1 cellular context compared by ENCODE assay signal in the genomic region with DNA sequence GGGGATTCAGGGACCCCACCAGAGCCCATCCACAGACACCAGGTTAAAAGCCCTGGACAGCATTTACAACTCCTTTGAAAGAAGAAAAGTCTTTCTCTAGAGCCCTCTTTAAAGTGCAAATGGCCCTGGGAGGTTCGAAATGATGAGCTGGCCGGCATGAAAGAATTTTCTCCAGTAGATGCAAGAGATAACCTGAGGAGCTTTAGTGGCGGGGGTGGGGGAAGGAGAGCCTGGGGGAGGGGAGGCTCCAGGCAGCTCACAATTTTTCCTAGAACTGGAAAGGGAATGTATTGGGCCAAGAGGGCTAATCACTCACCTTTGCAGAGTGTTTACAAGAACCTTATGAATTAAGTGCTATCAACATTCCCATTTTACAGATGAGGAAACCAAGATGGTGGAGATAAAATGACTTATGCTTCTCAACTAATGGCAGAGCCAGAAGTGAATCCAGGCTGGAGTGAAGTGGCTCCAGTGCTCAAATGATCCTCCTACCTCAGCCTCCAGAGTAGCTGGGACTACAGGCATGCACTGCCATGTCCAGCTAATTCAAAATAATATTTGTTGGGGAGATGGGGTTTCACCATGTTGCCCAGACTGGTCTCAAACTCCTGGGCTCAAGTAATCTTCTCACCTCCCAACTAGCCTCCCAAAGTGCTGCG.
TF ChIP-seq lines count a peak whose summit lies in the region.

No MANE protein-coding gene starts in this region.

TF ChIP-seq in HepG2, 621 proteins besides CTCF, POLR2A, EP300 and RAD21:
- no peak for TF ChIP-seq ZNF605 (CRISPR knock-in tag; IDR thresholded peaks at IDR 0.05)
- TF ChIP-seq KDM1A (CRISPR knock-in tag; IDR thresholded peaks at IDR 0.05): peak; percentile 53; the same call in 1 of the 2 replicates
- TF ChIP-seq, protein P1, sequence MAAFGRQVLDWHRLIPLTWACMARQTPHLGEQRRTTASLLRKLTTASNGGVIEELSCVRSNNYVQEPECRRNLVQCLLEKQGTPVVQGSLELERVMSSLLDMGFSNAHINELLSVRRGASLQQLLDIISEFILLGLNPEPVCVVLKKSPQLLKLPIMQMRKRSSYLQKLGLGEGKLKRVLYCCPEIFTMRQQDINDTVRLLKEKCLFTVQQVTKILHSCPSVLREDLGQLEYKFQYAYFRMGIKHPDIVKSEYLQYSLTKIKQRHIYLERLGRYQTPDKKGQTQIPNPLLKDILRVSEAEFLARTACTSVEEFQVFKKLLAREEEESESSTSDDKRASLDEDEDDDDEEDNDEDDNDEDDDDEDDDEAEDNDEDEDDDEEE (CRISPR knock-in tag; IDR thresholded peaks at IDR 0.05): no peak
- peak; percentile 82 for TF ChIP-seq ZNF629 (CRISPR knock-in tag; conservative IDR thresholded peaks at IDR 0.05)
- 0 out of 2 replicates have a peak, but pooled peaks have one; percentile 7 for TF ChIP-seq ZNF782 (CRISPR knock-in tag; IDR thresholded peaks at IDR 0.05; ENCODE audit: borderline replicate concordance)
